18 cellular contexts compared by ENCODE assay signal in the genomic region with DNA sequence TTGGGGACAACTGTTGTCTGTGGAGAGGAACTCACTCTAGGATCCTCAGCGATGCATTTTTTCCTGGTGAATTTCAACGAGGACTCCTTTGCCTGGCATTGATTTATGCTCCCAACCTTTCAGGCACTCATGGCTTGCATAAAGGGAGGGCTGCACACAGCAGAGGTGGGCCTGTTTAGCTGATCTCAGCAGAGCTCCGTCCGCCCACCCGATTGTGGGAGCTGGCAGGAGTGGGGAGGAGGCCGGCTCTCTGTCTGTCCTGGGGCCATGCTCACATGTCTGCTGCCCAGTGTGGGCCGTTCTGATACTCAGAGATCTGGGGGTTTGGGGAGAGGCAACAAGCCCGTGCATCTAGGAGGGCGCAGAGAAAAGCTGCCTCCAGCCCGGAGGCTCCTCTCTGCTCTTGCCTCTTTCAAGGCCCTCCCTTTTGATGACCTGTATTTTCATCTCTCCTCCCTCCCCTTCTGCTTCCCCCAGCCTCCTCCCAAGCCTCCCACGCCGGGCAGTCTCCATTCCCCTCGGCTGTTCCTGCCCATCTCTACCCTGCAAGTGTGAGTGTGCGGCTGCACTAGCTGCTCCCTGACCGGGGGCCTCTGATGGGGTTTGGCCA. TPM values are rescaled to one million over a fixed set of nuclear protein-coding genes. Genes with fewer than 3 reads are reported as not detected.
"Had no signal": no experiment of that assay in that cellular context is flagged by ENCODE, and none has a peak within 500 bp of the region (broad histone marks: within the 10 kb centered on the region; RNA-seq: fewer than 3 reads in every experiment).

No MANE protein-coding gene starts in this region.

- DNase-seq: activated B cell treated with CpG ODN at 0.5 μM for 24 hours; activated CD4-positive, alpha-beta T cell treated with anti-CD3 and anti-CD28 coated beads, Interleukin-2, amount 10 ng/mL, durations not matched to agents 7 days and 5 days; activated CD8-positive, alpha-beta memory T cell treated with anti-CD3 and anti-CD28 coated beads for 24 hours; activated naive CD4-positive, alpha-beta T cell treated with anti-CD3 and anti-CD28 coated beads, Interleukin-2, amount 10 ng/mL, durations not matched to agents 7 days and 5 days; activated T-cell treated with anti-CD3 and anti-CD28 coated beads for 4 hours; adrenal gland; body of pancreas; cerebellar nuclear complex; effector memory CD8-positive, alpha-beta T cell; natural killer cell; ovary; T-helper 17 cell; tibial artery had no signal

- H3K4me3 ChIP-seq: adrenal gland, body of pancreas, lung, ovary, tibial artery had no signal

- H3K27ac ChIP-seq: adrenal gland, body of pancreas, ovary, tibial artery had no signal

- ATAC-seq: body of pancreas; effector memory CD8-positive, alpha-beta T cell; natural killer cell; T-helper 17 cell had no signal

- H3K27me3 ChIP-seq: adrenal gland, body of pancreas, ovary had no signal

- H3K9me3 ChIP-seq: adrenal gland, body of pancreas, ovary, tibial artery had no signal

- H3K36me3 ChIP-seq: adrenal gland, ovary, tibial artery had no signal

RNA-seq across cellular contexts. Expression of gene MLN, which starts 39.4 kb away (rescaled TPM):
- total RNA-seq: activated B cell treated with CpG ODN at 0.5 μM for 24 hours; activated CD4-positive, alpha-beta T cell treated with anti-CD3 and anti-CD28 coated beads, Interleukin-2, amount 10 ng/mL, durations not matched to agents 7 days and 5 days; activated T-helper 2 cell treated with anti-CD3 and anti-CD28 coated beads, Interferon-gamma antibody, Interleukin-2, Interleukin-4, amounts not matched to agents 10 μg/mL and 5 μg/mL and 100 μg/mL, durations not matched to agents 14 hours and 24 hours and 36 hours; adrenal gland; body of pancreas; epithelial cell of proximal tubule; glomerular endothelial cell; lung; mucosa of gallbladder; natural killer cell; ovary; T-helper 17 cell had no signal
